In genomic region chr1:108108119-108108518, GRCh38 we compare ENCODE assay signal across 16 cellular contexts.
DNase-seq lines count a peak whose midpoint lies in the region; ATAC-seq, FAIRE-seq and TF ChIP-seq lines count a peak whose summit lies in the region.
"Had no signal": no experiment of that assay in that cellular context is flagged by ENCODE, and none has a peak within 500 bp of the region (broad histone marks: within the 10 kb centered on the region; RNA-seq: fewer than 3 reads in every experiment).

No MANE protein-coding gene starts in this region.

- TF ChIP-seq RAD21 in K562 (CRISPR knock-in tag; conservative IDR thresholded peaks at IDR 0.05 in 1 of 2, IDR thresholded peaks at IDR 0.05 in 1 of 2) = no peak

- FAIRE-seq in K562 (lab: Jason Lieb, UNC) = no peak
- peak; percentile 13 for FAIRE-seq in keratinocyte (lab: Jason Lieb, UNC)
- FAIRE-seq: A549, D721Med, GM12878, GM19239, H1 had no signal

- no peaks in the 10 kb centered on the region for H3K79me2 ChIP-seq in GM23248 (ENCODE audit: insufficient read depth)
- no peaks in the 10 kb centered on the region for H3K79me2 ChIP-seq in K562 (ENCODE audit: control insufficient read depth, insufficient read depth, low read length)
- no peaks in the 10 kb centered on the region for H3K79me2 ChIP-seq in keratinocyte (ENCODE audit: control insufficient read depth, insufficient read depth, low read length)

- H3K36me3 ChIP-seq in BLaER1 = no peaks in the 10 kb centered on the region
- H3K36me3 ChIP-seq in GM23248 (ENCODE audit: low read depth) = no peaks in the 10 kb centered on the region
- no peaks in the 10 kb centered on the region for H3K36me3 ChIP-seq in K562 (ENCODE audit: control insufficient read depth, insufficient read depth, low read length)
- H3K36me3 ChIP-seq in keratinocyte (ENCODE audit: control insufficient read depth in 2 of 2, extremely low read depth in 1 of 2, insufficient read depth in 2 of 2, low read length in 2 of 2) = no peaks in the 10 kb centered on the region

- H3K27ac ChIP-seq in BLaER1 (no peak overlapping the region), GM23248 (peak overlapping the region; percentile 17; the same call in 1 of the 2 replicates), K562 (ENCODE audit: extremely low read depth, low read depth, low read length) (no peak overlapping the region), keratinocyte (ENCODE audit: control insufficient read depth, insufficient read depth, low read length) (no peak overlapping the region)
- H3K27ac ChIP-seq: A549 had no signal

- no peaks in the 10 kb centered on the region for H3K27me3 ChIP-seq in BLaER1
- no peaks in the 10 kb centered on the region for H3K27me3 ChIP-seq in GM23248 (replicated peaks; ENCODE audit: insufficient read depth)
- peaks cover 0 to 8% of the 10 kb centered on the region in 2 experiments; a peak in 2 of 5 replicates for H3K27me3 ChIP-seq in K562 (ENCODE audit: control insufficient read depth in 2 of 2, insufficient read depth in 2 of 2, low read length in 2 of 2)
- H3K27me3 ChIP-seq in keratinocyte (ENCODE audit: control insufficient read depth, extremely low read depth, insufficient read depth, low read length) = no peaks in the 10 kb centered on the region

- H2AFZ ChIP-seq in GM23248 = no peak overlapping the region
- no peak overlapping the region for H2AFZ ChIP-seq in K562 (ENCODE audit: low read depth, low read length)
- H2AFZ ChIP-seq in keratinocyte (ENCODE audit: control insufficient read depth, low read length) = no peak overlapping the region

- H3K9ac ChIP-seq in BLaER1 (no peak overlapping the region), GM23248 (no peak overlapping the region), K562 (ENCODE audit: insufficient read depth in 1 of 2, low read depth in 2 of 2, low read length in 2 of 2) (no peak overlapping the region), keratinocyte (ENCODE audit: control insufficient read depth, extremely low read depth, insufficient read depth, low read length) (no peak overlapping the region)

- H4K20me1 ChIP-seq in BLaER1 (no peaks in the 10 kb centered on the region), GM23248 (ENCODE audit: insufficient read depth) (no peaks in the 10 kb centered on the region), K562 (replicated peaks; ENCODE audit: control insufficient read depth, insufficient read depth, low read length) (no peaks in the 10 kb centered on the region), keratinocyte (ENCODE audit: control insufficient read depth, extremely low read depth, insufficient read depth, low read length) (no peaks in the 10 kb centered on the region)

- no peak for TF ChIP-seq EP300 in K562 (IDR thresholded peaks at IDR 0.05; ENCODE audit: low read length)

- H3K9me3 ChIP-seq in BLaER1 (peaks cover 21% of the 10 kb centered on the region), GM23248 (ENCODE audit: low read depth) (no peaks in the 10 kb centered on the region), K562 (replicated peaks; ENCODE audit: control insufficient read depth, insufficient read depth, low read depth, low read length) (no peaks in the 10 kb centered on the region; the same call in 1 of the 2 replicates), keratinocyte (ENCODE audit: control insufficient read depth, low read depth, low read length) (no peaks in the 10 kb centered on the region)
- H3K9me3 ChIP-seq: A549 had no signal

- H3K9me1 ChIP-seq in K562 (ENCODE audit: control insufficient read depth, insufficient read depth, low read length) = no peaks in the 10 kb centered on the region
- H3K9me1 ChIP-seq in keratinocyte (ENCODE audit: control insufficient read depth, extremely low read depth, insufficient read depth, low read length) = no peaks in the 10 kb centered on the region

- H3K4me1 ChIP-seq in BLaER1 (peaks cover 30% of the 10 kb centered on the region), GM23248 (ENCODE audit: insufficient read depth) (peaks cover 11% of the 10 kb centered on the region), K562 (replicated peaks in 1 of 2; ENCODE audit: control insufficient read depth in 2 of 2, insufficient read depth in 2 of 2, low read length in 2 of 2) (no peaks in the 10 kb centered on the region), keratinocyte (ENCODE audit: control insufficient read depth, extremely low read depth, insufficient read depth, low read length) (peaks cover 12% of the 10 kb centered on the region)
- H3K4me1 ChIP-seq: A549 had no signal

- H3F3A ChIP-seq in GM23248 (ENCODE audit: insufficient read depth) = no peaks in the 10 kb centered on the region

- no peak for DNase-seq in GM23248
- no peak for DNase-seq in K562 (ENCODE audit: extremely low read depth in 1 of 4, low spot score in 3 of 4)
- no peak for DNase-seq in keratinocyte (ENCODE audit: low read depth, low spot score)
- no peak for DNase-seq in cortex of kidney (lab: John Stamatoyannopoulos, UW)
- DNase-seq: 8988T, DMS 273 treated with DMSO at 0.1 percent for 48 hours, DMS79, H7 had no signal

- CTCF ChIA-PET in K562 (lab: Yijun Ruan, JAX; ENCODE audit: low intra/inter-chr PET ratio) = no interaction called here

- H3K4me3 ChIP-seq in BLaER1 (no peak overlapping the region), GM23248 (no peak overlapping the region), K562 (no peak overlapping the region), keratinocyte (ENCODE audit: control insufficient read depth in 2 of 3, extremely low read depth in 1 of 3, insufficient read depth in 2 of 3, low read depth in 1 of 3, low read length in 3 of 3) (no peak overlapping the region)
- H3K4me3 ChIP-seq: A549, GM12878 had no signal

- POLR2A ChIA-PET in K562 (lab: Yijun Ruan, JAX) = interaction anchor here (0.7 to 1.0 kb wide), 2 partner anchors 17 to 255 kb away, joined by 3 read pairs; no protein-coding TSS in a partner anchor

- H3K4me2 ChIP-seq in BLaER1 (peak overlapping the region; percentile 46; the same call in 1 of the 2 replicates), GM23248 (ENCODE audit: unreplicated experiment) (no peak overlapping the region), K562 (ENCODE audit: insufficient read depth, low read length) (no peak overlapping the region), keratinocyte (ENCODE audit: control insufficient read depth, extremely low read depth, insufficient read depth, low read depth, low read length) (no peak overlapping the region)
- H3K4me2 ChIP-seq: A549 had no signal

- dilution Hi-C loops in keratinocyte (cut with MboI; ENCODE audit: extremely low pct_ligation_motif_present, low sequenced_read_pairs) = no loop called here

- intact Hi-C loops in K562 (cut with micrococcal nuclease) = no loop called here

- no peaks in the 10 kb centered on the region for H3K9me2 ChIP-seq in GM23248 (ENCODE audit: insufficient read depth)

- TF ChIP-seq CTCF in K562 (IDR thresholded peaks at IDR 0.05 in 2 of 3, conservative IDR thresholded peaks at IDR 0.05 in 1 of 3; ENCODE audit: insufficient read depth in 2 of 3, low read depth in 1 of 3, low read length in 3 of 3) (no peak), keratinocyte (optimal IDR thresholded peaks at IDR 0.05 in 1 of 3, IDR thresholded peaks at IDR 0.05 in 1 of 3, conservative IDR thresholded peaks at IDR 0.05 in 1 of 3; ENCODE audit: extremely low read depth in 1 of 3, insufficient read depth in 2 of 3, low read length in 3 of 3) (no peak)

- no peak for TF ChIP-seq POLR2A in K562 (conservative IDR thresholded peaks at IDR 0.05)

- in situ Hi-C loops in GM23248 (cut with MboI) = no loop called here
- in situ Hi-C loops in K562 (cut with MboI) = no loop called here

- no TSS peak for BruUV-seq in K562 (replicated peaks; lab: Mats Ljungman, UMichigan)

- ATAC-seq in K562 (no peak), GM21367 (IDR thresholded peaks at IDR 0.05; ENCODE audit: unreplicated experiment) (no peak), HG02588 (IDR thresholded peaks at IDR 0.05; ENCODE audit: unreplicated experiment) (no peak)

TF ChIP-seq in K562, 482 proteins besides CTCF, POLR2A, EP300 and RAD21:
- TF ChIP-seq KDM1A (IDR thresholded peaks at IDR 0.05) = 0 out of 4 replicates have a peak, but pooled peaks of 1 of the 2 experiments have one; percentile 17
- TF ChIP-seq RBM25 (IDR thresholded peaks at IDR 0.05; ENCODE audit: low read depth, low read length, severe bottlenecking) = peak; percentile 50
- TF ChIP-seq MYBL2 (IDR thresholded peaks at IDR 0.05; ENCODE audit: low read depth) = no peak
- no peak for TF ChIP-seq MYBL2 (CRISPR knock-in tag; IDR thresholded peaks at IDR 0.05; ENCODE audit: borderline replicate concordance)
- peak; percentile 59; the same call in 1 of the 2 replicates for TF ChIP-seq BCOR (IDR thresholded peaks at IDR 0.05)
